Comparison of ENCODE assay signal across 15 cellular contexts in genomic region chr1:109027841-109028240, GRCh38. TPM values are rescaled to one million over a fixed set of nuclear protein-coding genes. Genes with fewer than 3 reads are reported as not detected.
DNase-seq lines count a peak whose midpoint lies in the region; ATAC-seq and TF ChIP-seq lines count a peak whose summit lies in the region.
"Had no signal": no experiment of that assay in that cellular context is flagged by ENCODE, and none has a peak within 500 bp of the region (broad histone marks: within the 10 kb centered on the region; RNA-seq: fewer than 3 reads in every experiment).

No MANE protein-coding gene starts in this region.

- peaks cover 3% of the 10 kb centered on the region for H3K36me3 Mint-ChIP-seq in CD8-positive, alpha-beta T cell
- H3K36me3 Mint-ChIP-seq: immature natural killer cell had no signal

- no peaks in the 10 kb centered on the region for H3K9me2 ChIP-seq in OCI-LY7 (ENCODE audit: insufficient read depth, low read length)

- in situ Hi-C loops in GM13977 (cut with MboI; ENCODE audit: low pct_unique_long_range_greater_than_20kb, low sequenced_read_pairs, unreplicated experiment): no loop called here

- H3K4me1 Mint-ChIP-seq in CD8-positive, alpha-beta T cell (ENCODE audit: low read depth): peaks cover 2% of the 10 kb centered on the region

- H3K4me1 ChIP-seq in CD8-positive, alpha-beta T cell (ENCODE audit: insufficient read depth, low read length): no peaks in the 10 kb centered on the region
- H3K4me1 ChIP-seq in OCI-LY7 (ENCODE audit: insufficient read depth, low read length, poor library complexity, severe bottlenecking): no peaks in the 10 kb centered on the region
- H3K4me1 ChIP-seq in heart left ventricle: peaks cover 0 to 5% (median 0%) of the 10 kb centered on the region in 12 donors
- H3K4me1 ChIP-seq: ascending aorta had no signal

- no peaks in the 10 kb centered on the region for H3K36me3 ChIP-seq in CD8-positive, alpha-beta T cell (ENCODE audit: insufficient read depth, low read length)
- H3K36me3 ChIP-seq in OCI-LY7 (ENCODE audit: insufficient read depth, low read length): no peaks in the 10 kb centered on the region
- peaks cover 0 to 13% (median 4%) of the 10 kb centered on the region in 9 donors for H3K36me3 ChIP-seq in heart left ventricle
- H3K36me3 ChIP-seq: ascending aorta had no signal

- no peak overlapping the region for H3K4me2 ChIP-seq in OCI-LY7 (ENCODE audit: low read length)

- TF ChIP-seq CTCF in 22Rv1 (IDR thresholded peaks at IDR 0.05) (peak; percentile 44), OCI-LY7 (conservative IDR thresholded peaks at IDR 0.05; ENCODE audit: low read length) (peak; percentile 73), fibroblast of pulmonary artery (IDR thresholded peaks at IDR 0.05; ENCODE audit: low read length, missing control alignments) (peak; percentile 26), GM13977 (IDR thresholded peaks at IDR 0.05; ENCODE audit: extremely low read depth, insufficient read depth, missing control alignments) (no peak), heart left ventricle (IDR thresholded peaks at IDR 0.05) (peak in 3 of 12 donors; percentile 22 to 32 (median 26))
- peak; percentile 54 for TF ChIP-seq CTCF in CD8-positive, alpha-beta T cell (IDR thresholded peaks at IDR 0.05)

- H3K27me3 Mint-ChIP-seq in CD8-positive, alpha-beta T cell (ENCODE audit: low read depth): no peaks in the 10 kb centered on the region
- H3K27me3 Mint-ChIP-seq: activated CD8-positive, alpha-beta T cell treated with anti-CD3 and anti-CD28 coated beads for 36 hours had no signal

- no peak for DNase-seq in CD8-positive, alpha-beta T cell
- DNase-seq in OCI-LY7 (ENCODE audit: low spot score) (no peak), fibroblast of pulmonary artery (ENCODE audit: low read depth) (no peak), GM13977 (ENCODE audit: low spot score) (no peak), NCI-H1694 treated with DMSO at 0.1 percent for 48 hours (lab: John Stamatoyannopoulos, UW) (no peak), heart left ventricle (no peak)
- DNase-seq in effector CD4-positive, alpha-beta T cell: no peak
- DNase-seq: activated CD8-positive, alpha-beta T cell treated with anti-CD3 and anti-CD28 coated beads for 36 hours; occipital lobe; SHP77; small intestine had no signal

- no peak overlapping the region for H3K4me3 ChIP-seq in CD8-positive, alpha-beta T cell (ENCODE audit: low read depth, low read length)
- H3K4me3 ChIP-seq in OCI-LY7 (ENCODE audit: low read depth, low read length, poor library complexity, severe bottlenecking) (no peak overlapping the region), fibroblast of pulmonary artery (replicated peaks; ENCODE audit: low read depth, low read length) (no peak overlapping the region), heart left ventricle (no peak overlapping the region)
- H3K4me3 ChIP-seq: ascending aorta had no signal

- no peaks in the 10 kb centered on the region for H4K20me1 ChIP-seq in OCI-LY7 (ENCODE audit: insufficient read depth, low read length)

- no peak for ATAC-seq in CD8-positive, alpha-beta T cell
- ATAC-seq in heart left ventricle: no peak
- ATAC-seq: activated CD8-positive, alpha-beta T cell treated with anti-CD3 and anti-CD28 coated beads for 36 hours had no signal

- no peaks in the 10 kb centered on the region for H3K9me3 ChIP-seq in CD8-positive, alpha-beta T cell (ENCODE audit: low read length)
- no peaks in the 10 kb centered on the region for H3K9me3 ChIP-seq in OCI-LY7 (ENCODE audit: low read length)
- no peaks in the 10 kb centered on the region for H3K9me3 ChIP-seq in heart left ventricle
- H3K9me3 ChIP-seq: ascending aorta had no signal

- H2AFZ ChIP-seq in OCI-LY7 (ENCODE audit: low read length): no peak overlapping the region

- no peak for TF ChIP-seq POLR2A in heart left ventricle (IDR thresholded peaks at IDR 0.05)

- no peak overlapping the region for H3K4me3 Mint-ChIP-seq in CD8-positive, alpha-beta T cell
- H3K4me3 Mint-ChIP-seq: activated CD8-positive, alpha-beta T cell treated with anti-CD3 and anti-CD28 coated beads for 36 hours; immature natural killer cell; mesothelial cell of epicardium had no signal

- H3K27ac Mint-ChIP-seq in CD8-positive, alpha-beta T cell: no peak overlapping the region
- H3K27ac Mint-ChIP-seq: activated CD8-positive, alpha-beta T cell treated with anti-CD3 and anti-CD28 coated beads for 36 hours; immature natural killer cell; mesothelial cell of epicardium had no signal

- H3K27ac ChIP-seq in 22Rv1 (no peak overlapping the region), OCI-LY7 (ENCODE audit: low read depth, low read length, poor library complexity, severe bottlenecking) (no peak overlapping the region), heart left ventricle (no peak overlapping the region)
- H3K27ac ChIP-seq in CD8-positive, alpha-beta T cell (ENCODE audit: low read depth, low read length): no peak overlapping the region
- H3K27ac ChIP-seq: ascending aorta had no signal

- intact Hi-C loops in CD8-positive, alpha-beta T cell (cut with DNase I, micrococcal nuclease): loop anchor here in 1 of 2 experiments (2.0 kb wide), 1 partner anchor 85 kb away; a partner anchor contains a TSS
- intact Hi-C loops in OCI-LY7 (cut with micrococcal nuclease; ENCODE audit: unreplicated experiment): no loop called here
- intact Hi-C loops in heart left ventricle (cut with DNase I): loop anchor here in 1 of 10 donors (10.0 kb wide), 1 partner anchor 87 kb away; the partner anchor contains the start of gene ELAPOR1

- H3K9me3 Mint-ChIP-seq in CD8-positive, alpha-beta T cell: no peaks in the 10 kb centered on the region
- H3K9me3 Mint-ChIP-seq: activated CD8-positive, alpha-beta T cell treated with anti-CD3 and anti-CD28 coated beads for 36 hours; mesothelial cell of epicardium had no signal

- CTCF ChIA-PET in CD8-positive, alpha-beta T cell (lab: Charles Lee): interaction anchor here (0.8 to 1.7 kb wide), 7 partner anchors 8 to 85 kb away, joined by 3 to 6 read pairs (median 4); a partner anchor contains a TSS
- CTCF ChIA-PET in OCI-LY7 (lab: Charles Lee; ENCODE audit: unreplicated experiment): interaction anchor here (0.9 kb wide), 1 partner anchor 17 kb away, joined by 3 read pairs; no protein-coding TSS in a partner anchor

- peaks cover 4% of the 10 kb centered on the region; the same call in 1 of the 2 replicates for H3K79me2 ChIP-seq in OCI-LY7 (ENCODE audit: insufficient read depth, low read depth, low read length)

- no peaks in the 10 kb centered on the region for H3K27me3 ChIP-seq in CD8-positive, alpha-beta T cell (ENCODE audit: insufficient read depth, low read length)
- no peaks in the 10 kb centered on the region for H3K27me3 ChIP-seq in heart left ventricle
- H3K27me3 ChIP-seq: ascending aorta had no signal

- POLR2A ChIA-PET in CD8-positive, alpha-beta T cell (lab: Charles Lee): interaction anchor here (0.6 to 1.2 kb wide), 3 partner anchors 62 to 336 kb away, joined by 3 to 4 read pairs (median 4); no protein-coding TSS in a partner anchor
- POLR2A ChIA-PET in OCI-LY7 (lab: Charles Lee): interaction anchor here (0.6 to 1.7 kb wide), 5 partner anchors 10 to 29 kb away, joined by 3 to 6 read pairs (median 4); no protein-coding TSS in a partner anchor

- no TSS peak for BruUV-seq in OCI-LY7 (replicated peaks; lab: Mats Ljungman, UMichigan)

RNA-seq across cellular contexts. Expression of gene WDR47, which starts 14.1 kb away (rescaled TPM):
- 10 to 100 TPM; 31.5 to 32.6 TPM for total RNA-seq in CD8-positive, alpha-beta T cell
- total RNA-seq in OCI-LY7 (2014; rRNA removed; shearing (Covaris generic)): 6.6 and 11.0 TPM in 2 replicates
- total RNA-seq in OCI-LY7 (2022): 9.4 and 12.0 TPM in 2 replicates
- total RNA-seq in heart left ventricle: 10 to 100 TPM; 12.2 to 22.3 (median 14.9) TPM
- 1 to 10 TPM; 2.6 to 8.5 TPM for polyA plus RNA-seq in heart left ventricle

RNA-seq across cellular contexts. Expression of gene TAF13, which starts 48.0 kb away (rescaled TPM):
- total RNA-seq in CD8-positive, alpha-beta T cell: 10 to 100 TPM; 36.2 to 40.4 TPM
- 7.6 and 8.3 TPM in 2 replicates for total RNA-seq in OCI-LY7 (2014; rRNA removed; shearing (Covaris generic))
- total RNA-seq in OCI-LY7 (2022) (22.7 and 27.2 TPM in 2 replicates), heart left ventricle (10 to 100 TPM; 34.8 to 72.1 (median 55.4) TPM)
- 10 to 100 TPM; 38.1 to 83.9 TPM for polyA plus RNA-seq in heart left ventricle
